ENCODE assay signal across 11 cellular contexts in genomic region chr17:9371019-9371418, GRCh38.
DNase-seq lines count a peak whose midpoint lies in the region; ATAC-seq, FAIRE-seq and TF ChIP-seq lines count a peak whose summit lies in the region.
"Had no signal": no experiment of that assay in that cellular context is flagged by ENCODE, and none has a peak within 500 bp of the region (broad histone marks: within the 10 kb centered on the region; RNA-seq: fewer than 3 reads in every experiment).

No MANE protein-coding gene starts in this region.

- H3K4me1 ChIP-seq in GM12878 (ENCODE audit: control insufficient read depth, insufficient read depth, low read length), result peaks cover 12% of the 10 kb centered on the region
- H3K4me1 ChIP-seq in CD8-positive, alpha-beta memory T cell (ENCODE audit: insufficient read depth, low read length), result no peaks in the 10 kb centered on the region

- intact Hi-C loops in GM12878 (cut with micrococcal nuclease; ENCODE audit: unreplicated experiment), result no loop called here
- intact Hi-C loops in activated naive CD4-positive, alpha-beta T cell treated with anti-CD3 and anti-CD28 coated beads for 36 hours (cut with micrococcal nuclease), result no loop called here

- no peak for TF ChIP-seq POLR2A in GM12878 (IDR thresholded peaks at IDR 0.05; ENCODE audit: low read depth, low read length)

- TF ChIP-seq EP300 in GM12878 (IDR thresholded peaks at IDR 0.05; ENCODE audit: borderline replicate concordance in 1 of 2, control insufficient read depth in 1 of 2, low read depth in 2 of 2, low read length in 2 of 2), result no peak

- H3K9me3 Mint-ChIP-seq in activated naive CD4-positive, alpha-beta T cell treated with anti-CD3 and anti-CD28 coated beads for 36 hours, result no peaks in the 10 kb centered on the region
- H3K9me3 Mint-ChIP-seq in CD8-positive, alpha-beta memory T cell, result no peaks in the 10 kb centered on the region
- H3K9me3 Mint-ChIP-seq: activated naive CD8-positive, alpha-beta T cell treated with anti-CD3 and anti-CD28 coated beads, Interleukin-2, amount 10 ng/mL, durations not matched to agents 7 days and 5 days had no signal

- RAD21 ChIA-PET in GM12878 (lab: Charles Lee; ENCODE audit: unreplicated experiment), result interaction anchor here (1.1 kb wide), 1 partner anchor 133 kb away, joined by 3 read pairs; no protein-coding TSS in a partner anchor

- no peaks in the 10 kb centered on the region for H3K36me3 ChIP-seq in GM12878 (ENCODE audit: control insufficient read depth in 2 of 2, insufficient read depth in 2 of 2, low read length in 1 of 2)
- H3K36me3 ChIP-seq in CD8-positive, alpha-beta memory T cell (ENCODE audit: insufficient read depth, low read length), result no peaks in the 10 kb centered on the region

- ATAC-seq in GM12878 (peak; percentile 89), HG03175 (IDR thresholded peaks at IDR 0.05; ENCODE audit: unreplicated experiment) (no peak)

- POLR2A ChIA-PET in GM12878 (lab: Charles Lee), result interaction anchor here (0.8 kb wide), 1 partner anchor 24 kb away, joined by 3 read pairs; no protein-coding TSS in a partner anchor
- POLR2A ChIA-PET in CD8-positive, alpha-beta memory T cell (lab: Charles Lee), result no interaction called here

- no TSS peak for BruUV-seq in GM12878 (replicated peaks; lab: Mats Ljungman, UMichigan)

- no peak overlapping the region for H3K9ac ChIP-seq in GM12878 (ENCODE audit: control insufficient read depth, insufficient read depth, low read length)

- no peaks in the 10 kb centered on the region for H3K27me3 Mint-ChIP-seq in activated naive CD4-positive, alpha-beta T cell treated with anti-CD3 and anti-CD28 coated beads for 36 hours (ENCODE audit: low read depth)
- H3K27me3 Mint-ChIP-seq in CD8-positive, alpha-beta memory T cell, result no peaks in the 10 kb centered on the region
- H3K27me3 Mint-ChIP-seq: activated naive CD8-positive, alpha-beta T cell treated with anti-CD3 and anti-CD28 coated beads, Interleukin-2, amount 10 ng/mL, durations not matched to agents 7 days and 5 days; naive B cell had no signal

- H3K4me3 Mint-ChIP-seq in activated naive CD4-positive, alpha-beta T cell treated with anti-CD3 and anti-CD28 coated beads for 36 hours, result no peak overlapping the region
- no peak overlapping the region for H3K4me3 Mint-ChIP-seq in CD8-positive, alpha-beta memory T cell
- H3K4me3 Mint-ChIP-seq: activated naive CD8-positive, alpha-beta T cell treated with anti-CD3 and anti-CD28 coated beads, Interleukin-2, amount 10 ng/mL, durations not matched to agents 7 days and 5 days; naive B cell had no signal

- SMC1A ChIA-PET in GM12878 (lab: Charles Lee; ENCODE audit: uncharacterized antibody, unreplicated experiment), result no interaction called here

- no peak overlapping the region for H3K27ac Mint-ChIP-seq in activated naive CD4-positive, alpha-beta T cell treated with anti-CD3 and anti-CD28 coated beads for 36 hours
- no peak overlapping the region for H3K27ac Mint-ChIP-seq in CD8-positive, alpha-beta memory T cell
- H3K27ac Mint-ChIP-seq: activated naive CD8-positive, alpha-beta T cell treated with anti-CD3 and anti-CD28 coated beads, Interleukin-2, amount 10 ng/mL, durations not matched to agents 7 days and 5 days had no signal

- H3K36me3 Mint-ChIP-seq in activated naive CD4-positive, alpha-beta T cell treated with anti-CD3 and anti-CD28 coated beads for 36 hours (ENCODE audit: low read depth), result peaks cover 2% of the 10 kb centered on the region
- H3K36me3 Mint-ChIP-seq in CD8-positive, alpha-beta memory T cell, result peaks cover 4 to 11% (median 9%) of the 10 kb centered on the region in 3 donors

- no peak overlapping the region for H2AFZ ChIP-seq in GM12878 (ENCODE audit: control insufficient read depth, low read depth, low read length)

- H3K27me3 ChIP-seq in GM12878 (replicated peaks in 1 of 2; ENCODE audit: control insufficient read depth in 2 of 2, insufficient read depth in 2 of 2, low read length in 1 of 2), result no peaks in the 10 kb centered on the region
- no peaks in the 10 kb centered on the region for H3K27me3 ChIP-seq in CD8-positive, alpha-beta memory T cell (ENCODE audit: insufficient read depth, low read length, poor library complexity, severe bottlenecking)

- TF ChIP-seq RAD21 in GM12878 (IDR thresholded peaks at IDR 0.05; ENCODE audit: insufficient read depth, low read depth, low read length), result no peak

- no peak overlapping the region for H3K4me3 ChIP-seq in GM12878
- no peak overlapping the region for H3K4me3 ChIP-seq in CD8-positive, alpha-beta memory T cell (ENCODE audit: low read length)

- H3K4me2 ChIP-seq in GM12878 (ENCODE audit: control insufficient read depth, insufficient read depth), result peak overlapping the region; percentile 51

- no peaks in the 10 kb centered on the region for H4K20me1 ChIP-seq in GM12878 (ENCODE audit: control insufficient read depth, insufficient read depth)

- no peak overlapping the region for H3K27ac ChIP-seq in GM12878 (ENCODE audit: control insufficient read depth, insufficient read depth)
- H3K27ac ChIP-seq in CD8-positive, alpha-beta memory T cell (ENCODE audit: low read depth, low read length), result no peak overlapping the region

- peaks cover 6% of the 10 kb centered on the region for H3K4me1 Mint-ChIP-seq in activated naive CD4-positive, alpha-beta T cell treated with anti-CD3 and anti-CD28 coated beads for 36 hours (ENCODE audit: low read depth)
- peaks cover 5 to 12% (median 7%) of the 10 kb centered on the region in 3 donors for H3K4me1 Mint-ChIP-seq in CD8-positive, alpha-beta memory T cell
- H3K4me1 Mint-ChIP-seq: activated naive CD8-positive, alpha-beta T cell treated with anti-CD3 and anti-CD28 coated beads, Interleukin-2, amount 10 ng/mL, durations not matched to agents 7 days and 5 days had no signal

- 27% methylated on average over 4 of the region's 4 CpGs for WGBS in GM12878 (ENCODE audit: insufficient coverage, insufficient replicate concordance, low lambda C conversion rate, missing lambda C conversion rate)

- FAIRE-seq in GM12878 (lab: Jason Lieb, UNC), result peak; percentile 13
- FAIRE-seq: GM18507 had no signal

- in situ Hi-C loops in GM12878 (cut with MboI), result no loop called here

- DNase-seq in GM03348 (ENCODE audit: low spot score), result peak; percentile 65
- DNase-seq in NCI-H146 (lab: John Stamatoyannopoulos, UW), result peak; percentile 98
- DNase-seq in GM12878 (ENCODE audit: low read depth, low spot score), result peak; percentile 37
- DNase-seq in non-pigmented ciliary epithelial cell (ENCODE audit: low read depth), result peak; percentile 93
- DNase-seq in putamen (ENCODE audit: low spot score), result no peak
- DNase-seq in activated naive CD4-positive, alpha-beta T cell treated with anti-CD3 and anti-CD28 coated beads for 36 hours, result no peak
- DNase-seq in CD8-positive, alpha-beta memory T cell, result no peak
- DNase-seq: activated naive CD8-positive, alpha-beta T cell treated with anti-CD3 and anti-CD28 coated beads, Interleukin-2, amount 10 ng/mL, durations not matched to agents 7 days and 5 days; naive B cell had no signal

- H3K79me2 ChIP-seq in GM12878 (ENCODE audit: control insufficient read depth, insufficient read depth, low read length), result no peaks in the 10 kb centered on the region

- H3K9me3 ChIP-seq in GM12878 (replicated peaks; ENCODE audit: control insufficient read depth, insufficient read depth, low read length), result no peaks in the 10 kb centered on the region
- H3K9me3 ChIP-seq in CD8-positive, alpha-beta memory T cell (ENCODE audit: low read length), result no peaks in the 10 kb centered on the region

- TF ChIP-seq CTCF in GM12878 (IDR thresholded peaks at IDR 0.05 in 2 of 3, conservative IDR thresholded peaks at IDR 0.05 in 1 of 3; ENCODE audit: control insufficient read depth in 2 of 3, extremely low read depth in 1 of 3, insufficient read depth in 1 of 3, low read depth in 3 of 3, low read length in 3 of 3), result no peak

- CTCF ChIA-PET in GM12878 (lab: Yijun Ruan, JAX), result interaction anchor here (2.2 kb wide), 1 partner anchor 18 kb away, joined by 7 read pairs; no protein-coding TSS in a partner anchor
- CTCF ChIA-PET in activated naive CD4-positive, alpha-beta T cell treated with anti-CD3 and anti-CD28 coated beads for 36 hours (lab: Charles Lee), result no interaction called here
- CTCF ChIA-PET in CD8-positive, alpha-beta memory T cell (lab: Charles Lee), result no interaction called here

TF ChIP-seq in GM12878, 131 proteins besides CTCF, POLR2A, EP300 and RAD21 (continues in another document):
- TF ChIP-seq DPF2 (IDR thresholded peaks at IDR 0.05), result no peak
- no peak for TF ChIP-seq IRF3 (IDR thresholded peaks at IDR 0.05)
- TF ChIP-seq, protein P1, sequence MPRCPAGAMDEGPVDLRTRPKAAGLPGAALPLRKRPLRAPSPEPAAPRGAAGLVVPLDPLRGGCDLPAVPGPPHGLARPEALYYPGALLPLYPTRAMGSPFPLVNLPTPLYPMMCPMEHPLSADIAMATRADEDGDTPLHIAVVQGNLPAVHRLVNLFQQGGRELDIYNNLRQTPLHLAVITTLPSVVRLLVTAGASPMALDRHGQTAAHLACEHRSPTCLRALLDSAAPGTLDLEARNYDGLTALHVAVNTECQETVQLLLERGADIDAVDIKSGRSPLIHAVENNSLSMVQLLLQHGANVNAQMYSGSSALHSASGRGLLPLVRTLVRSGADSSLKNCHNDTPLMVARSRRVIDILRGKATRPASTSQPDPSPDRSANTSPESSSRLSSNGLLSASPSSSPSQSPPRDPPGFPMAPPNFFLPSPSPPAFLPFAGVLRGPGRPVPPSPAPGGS (IDR thresholded peaks at IDR 0.05; ENCODE audit: borderline replicate concordance, insufficient read depth, low read depth, low read length, poor library complexity, severe bottlenecking), result no peak

Comparison
In these comparisons a context has a peak if more than half of its experiments do, and no peak if none do; other contexts are left out.
1. DNase-seq: peak in GM03348 (single experiment), NCI-H146 (single experiment), GM12878 (single experiment) and non-pigmented ciliary epithelial cell (single experiment); none in putamen (single experiment), activated naive CD4-positive, alpha-beta T cell treated with anti-CD3 and anti-CD28 coated beads for 36 hours (single experiment) and CD8-positive, alpha-beta memory T cell (0 of 5).